In genomic region chr14:49972199-49972671, GRCh38 we compare ENCODE assay signal across 9 cellular contexts.
DNase-seq lines count a peak whose midpoint lies in the region; ATAC-seq, FAIRE-seq and TF ChIP-seq lines count a peak whose summit lies in the region.
"Had no signal": no experiment of that assay in that cellular context is flagged by ENCODE, and none has a peak within 500 bp of the region (broad histone marks: within the 10 kb centered on the region; RNA-seq: fewer than 3 reads in every experiment).

No MANE protein-coding gene starts in this region.

- peak overlapping the region; percentile 31 for H3K4me3 ChIP-seq in CD8-positive, alpha-beta T cell (ENCODE audit: low read depth, low read length)
- peak overlapping the region; percentile 62 for H3K4me3 ChIP-seq in Karpas-422 (ENCODE audit: low read length)
- H3K4me3 ChIP-seq in gastroesophageal sphincter, result no peak overlapping the region
- H3K4me3 ChIP-seq in spleen, result no peak overlapping the region

- 22 to 23% methylated on average over 4 to 5 of the region's 5 CpGs for WGBS in gastroesophageal sphincter (ENCODE audit: low coverage in 1 of 2), 2 donors
- 1 to 2% (median 1%) methylated on average over 5 of the region's 5 CpGs for WGBS in spleen, 5 donors

- peaks cover 67% of the 10 kb centered on the region for H3K4me1 Mint-ChIP-seq in CD8-positive, alpha-beta T cell (ENCODE audit: low read depth)

- no peaks in the 10 kb centered on the region for H3K9me3 Mint-ChIP-seq in CD8-positive, alpha-beta T cell

- no peaks in the 10 kb centered on the region for H3K36me3 Mint-ChIP-seq in CD8-positive, alpha-beta T cell

- peak overlapping the region; percentile 78 for H3K4me3 Mint-ChIP-seq in CD8-positive, alpha-beta T cell

- peak overlapping the region; percentile 69 for H3K4me2 ChIP-seq in Karpas-422 (ENCODE audit: low read depth, low read length, poor library complexity, severe bottlenecking)

- POLR2A ChIA-PET in CD8-positive, alpha-beta T cell (lab: Charles Lee), result interaction anchor here (0.7 to 3.7 kb wide), 18 partner anchors 8 to 141 kb away, joined by 3 to 37 read pairs (median 8); partner anchors contain the start of gene ARF6

- no peaks in the 10 kb centered on the region for H3K27me3 Mint-ChIP-seq in CD8-positive, alpha-beta T cell (ENCODE audit: low read depth)

- no peak for TF ChIP-seq CTCF in CD8-positive, alpha-beta T cell (IDR thresholded peaks at IDR 0.05)
- no peak for TF ChIP-seq CTCF in gastroesophageal sphincter (IDR thresholded peaks at IDR 0.05)
- TF ChIP-seq CTCF in spleen (IDR thresholded peaks at IDR 0.05 in 8 of 11, conservative IDR thresholded peaks at IDR 0.05 in 3 of 11), result no peak
- no peak for TF ChIP-seq CTCF in GM10266 (IDR thresholded peaks at IDR 0.05; ENCODE audit: control insufficient read depth, insufficient read depth, low read depth, missing control alignments)

- no peak for TF ChIP-seq EP300 in gastroesophageal sphincter (IDR thresholded peaks at IDR 0.05)

- peak; percentile 25 for FAIRE-seq in TTC549 (lab: Jason Lieb, UNC)

- CTCF ChIA-PET in CD8-positive, alpha-beta T cell (lab: Charles Lee), result interaction anchor here (0.9 to 4.3 kb wide), 13 partner anchors 15 to 120 kb away, joined by 3 to 23 read pairs (median 6); partner anchors contain the start of genes ARF6 and NEMF

- H3K9ac ChIP-seq in Karpas-422 (ENCODE audit: low read length), result peak overlapping the region; percentile 67

- 0 out of 2 replicates have a peak overlapping the region, but pooled peaks have one; percentile 3 for H2AFZ ChIP-seq in Karpas-422 (ENCODE audit: low read length)

- H3K79me2 ChIP-seq in Karpas-422 (ENCODE audit: low read length), result no peaks in the 10 kb centered on the region

- H3K27ac Mint-ChIP-seq in CD8-positive, alpha-beta T cell, result peak overlapping the region; percentile 98

- peaks cover 49% of the 10 kb centered on the region for H3K4me1 ChIP-seq in CD8-positive, alpha-beta T cell (ENCODE audit: insufficient read depth, low read length)
- H3K4me1 ChIP-seq in Karpas-422 (ENCODE audit: low read length), result peaks cover 66% of the 10 kb centered on the region
- H3K4me1 ChIP-seq in gastroesophageal sphincter, result peaks cover 0 to 39% (median 23%) of the 10 kb centered on the region in 3 donors
- peaks cover 41 to 81% (median 64%) of the 10 kb centered on the region in 6 donors for H3K4me1 ChIP-seq in spleen

- no peaks in the 10 kb centered on the region for H3K9me3 ChIP-seq in CD8-positive, alpha-beta T cell (ENCODE audit: low read length)
- no peaks in the 10 kb centered on the region for H3K9me3 ChIP-seq in Karpas-422 (ENCODE audit: low read length)
- H3K9me3 ChIP-seq in gastroesophageal sphincter, result no peaks in the 10 kb centered on the region
- no peaks in the 10 kb centered on the region for H3K9me3 ChIP-seq in spleen

- no peaks in the 10 kb centered on the region for H4K20me1 ChIP-seq in Karpas-422 (ENCODE audit: insufficient read depth, low read depth, low read length)

- H3K36me3 ChIP-seq in CD8-positive, alpha-beta T cell (ENCODE audit: insufficient read depth, low read length), result no peaks in the 10 kb centered on the region
- H3K36me3 ChIP-seq in Karpas-422 (ENCODE audit: insufficient read depth, low read length) (no peaks in the 10 kb centered on the region), gastroesophageal sphincter (no peaks in the 10 kb centered on the region), spleen (no peaks in the 10 kb centered on the region)

- intact Hi-C loops in CD8-positive, alpha-beta T cell (cut with DNase I, micrococcal nuclease), result loop anchor here in 1 of 2 experiments (1.0 to 10.0 kb wide), 2 partner anchors 107 to 133 kb away; no protein-coding TSS in a partner anchor
- intact Hi-C loops in spleen (cut with DNase I; ENCODE audit: low total_unique reads), result no loop called here

- TF ChIP-seq POLR2A in gastroesophageal sphincter (IDR thresholded peaks at IDR 0.05) (no peak), spleen (IDR thresholded peaks at IDR 0.05) (no peak)

- H3K27ac ChIP-seq in CD8-positive, alpha-beta T cell (ENCODE audit: low read depth, low read length), result peak overlapping the region; percentile 62
- H3K27ac ChIP-seq in Karpas-422 (ENCODE audit: low read length) (peak overlapping the region; percentile 96), gastroesophageal sphincter (peak overlapping the region; percentile 32 to 70 (median 64)), spleen (peak overlapping the region; percentile 68 to 96 (median 89))

- no peak for ATAC-seq in CD8-positive, alpha-beta T cell
- ATAC-seq in gastroesophageal sphincter, result peak; percentile 40
- no peak for ATAC-seq in HG02588 (IDR thresholded peaks at IDR 0.05; ENCODE audit: unreplicated experiment)

- H3K27me3 ChIP-seq in CD8-positive, alpha-beta T cell (ENCODE audit: insufficient read depth, low read length), result no peaks in the 10 kb centered on the region
- H3K27me3 ChIP-seq in Karpas-422 (ENCODE audit: low read length), result no peaks in the 10 kb centered on the region
- no peaks in the 10 kb centered on the region for H3K27me3 ChIP-seq in gastroesophageal sphincter
- no peaks in the 10 kb centered on the region for H3K27me3 ChIP-seq in spleen (replicated peaks in 1 of 7)

- no peak for DNase-seq in CD8-positive, alpha-beta T cell
- DNase-seq in Karpas-422 (peak; percentile 71), spleen (no peak), GM10266 (ENCODE audit: extremely low spot score) (no peak)
- no peak for DNase-seq in effector CD4-positive, alpha-beta T cell
- DNase-seq: left cardiac atrium had no signal

- H3K9me2 ChIP-seq in Karpas-422 (replicated peaks; ENCODE audit: insufficient read depth, low read length), result no peaks in the 10 kb centered on the region

Comparison
In these comparisons a context has a peak if more than half of its experiments do, and no peak if none do; other contexts are left out.
1. H3K4me3 ChIP-seq: peak in CD8-positive, alpha-beta T cell (single experiment) and Karpas-422 (single experiment); none in gastroesophageal sphincter (0 of 2) and spleen (0 of 8).
2. Peak in every context shown above with its lines, with median percentiles within 50 percentile points of each other: H3K27ac ChIP-seq.